1 cellular context compared by ENCODE assay signal in genomic region chr6:111805511-111806181, GRCh38.
TF ChIP-seq lines count a peak whose summit lies in the region.

No MANE protein-coding gene starts in this region.

TF ChIP-seq in HepG2, 621 proteins besides CTCF, POLR2A, EP300 and RAD21 (continued from another document):
- TF ChIP-seq IRF1 (CRISPR knock-in tag; IDR thresholded peaks at IDR 0.05; ENCODE audit: low read depth) (no peak), TRIM22 (IDR thresholded peaks at IDR 0.05) (no peak), ZNF619 (CRISPR knock-in tag; IDR thresholded peaks at IDR 0.05) (no peak)
